14 cellular contexts compared by ENCODE assay signal in the genomic region with DNA sequence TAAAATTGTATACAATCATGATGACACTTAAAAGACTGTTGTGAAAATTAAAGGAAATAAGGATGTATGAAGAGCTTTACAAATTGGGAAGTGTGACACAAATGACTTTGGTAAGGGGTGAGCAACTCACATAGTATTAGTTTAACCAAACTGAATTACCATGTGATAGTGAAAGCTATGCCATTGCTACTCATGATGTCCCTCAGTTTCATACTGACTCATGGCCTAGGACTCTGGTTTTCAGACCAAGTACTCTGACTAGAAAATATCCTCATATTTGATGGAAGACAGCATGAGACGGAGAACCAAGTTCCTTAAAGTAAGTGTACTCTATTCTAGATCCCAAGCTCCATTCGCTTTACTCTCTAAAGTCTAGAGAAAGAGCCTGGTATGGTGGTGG.
DNase-seq lines count a peak whose midpoint lies in the region; ATAC-seq and TF ChIP-seq lines count a peak whose summit lies in the region.
"Had no signal": no experiment of that assay in that cellular context is flagged by ENCODE, and none has a peak within 500 bp of the region (broad histone marks: within the 10 kb centered on the region; RNA-seq: fewer than 3 reads in every experiment).

No MANE protein-coding gene starts in this region.

- POLR2A ChIA-PET in WTC11 (lab: Charles Lee): interaction anchor here (0.7 kb wide), 1 partner anchor 131 kb away, joined by 3 read pairs; no protein-coding TSS in a partner anchor

- intact Hi-C loops in psoas muscle (cut with DNase I): no loop called here
- intact Hi-C loops in colonic mucosa (cut with DNase I): no loop called here

- H3K27ac Mint-ChIP-seq in WTC11: no peak overlapping the region
- H3K27ac Mint-ChIP-seq: activated naive CD8-positive, alpha-beta T cell treated with anti-CD3 and anti-CD28 coated beads for 36 hours had no signal

- in situ Hi-C loops in brain microvascular endothelial cell (cut with HindIII; ENCODE audit: low pct_ligation_motif_present, low sequenced_read_pairs): no loop called here

- CTCF ChIA-PET in WTC11 (lab: Charles Lee): interaction anchor here (0.5 to 1.9 kb wide), 3 partner anchors 10 to 235 kb away, joined by 4 to 7 read pairs (median 4); no protein-coding TSS in a partner anchor

- no peak overlapping the region for H3K4me3 Mint-ChIP-seq in WTC11
- H3K4me3 Mint-ChIP-seq: activated naive CD8-positive, alpha-beta T cell treated with anti-CD3 and anti-CD28 coated beads for 36 hours had no signal

- no peaks in the 10 kb centered on the region for H3K36me3 Mint-ChIP-seq in WTC11
- H3K36me3 Mint-ChIP-seq: activated naive CD8-positive, alpha-beta T cell treated with anti-CD3 and anti-CD28 coated beads for 36 hours had no signal

- no peak overlapping the region for H3K4me3 ChIP-seq in brain microvascular endothelial cell (ENCODE audit: low read depth, low read length)
- no peak overlapping the region for H3K4me3 ChIP-seq in psoas muscle
- H3K4me3 ChIP-seq in colonic mucosa: no peak overlapping the region

- no peaks in the 10 kb centered on the region for H3K36me3 ChIP-seq in brain microvascular endothelial cell (replicated peaks)
- H3K36me3 ChIP-seq in psoas muscle (ENCODE audit: insufficient read depth in 1 of 2, low read depth in 1 of 2): no peaks in the 10 kb centered on the region
- H3K36me3 ChIP-seq in colonic mucosa: no peaks in the 10 kb centered on the region
- H3K36me3 ChIP-seq: neutrophil had no signal

- 87 to 98% (median 93%) methylated on average over 2 of the region's 2 CpGs for WGBS in psoas muscle, 3 donors

- no peaks in the 10 kb centered on the region for H3K27me3 ChIP-seq in brain microvascular endothelial cell (replicated peaks)
- H3K27me3 ChIP-seq in psoas muscle (ENCODE audit: insufficient read depth in 3 of 3, low read length in 2 of 3): no peaks in the 10 kb centered on the region
- no peaks in the 10 kb centered on the region for H3K27me3 ChIP-seq in colonic mucosa
- H3K27me3 ChIP-seq: neutrophil had no signal

- H3K4me1 ChIP-seq in psoas muscle (peaks cover 21% of the 10 kb centered on the region), colonic mucosa (no peaks in the 10 kb centered on the region)

- TF ChIP-seq CTCF in brain microvascular endothelial cell (IDR thresholded peaks at IDR 0.05; ENCODE audit: low read depth, low read length, missing control alignments): no peak
- no peak for TF ChIP-seq CTCF in psoas muscle (IDR thresholded peaks at IDR 0.05)
- TF ChIP-seq CTCF in WTC11 (IDR thresholded peaks at IDR 0.05): no peak
- no peak for TF ChIP-seq CTCF in colonic mucosa (IDR thresholded peaks at IDR 0.05)

- no peak overlapping the region for H3K9ac ChIP-seq in colonic mucosa (ENCODE audit: low read depth in 2 of 2, low read length in 2 of 2)

- H3K9me3 ChIP-seq in psoas muscle (no peaks in the 10 kb centered on the region), colonic mucosa (no peaks in the 10 kb centered on the region)
- H3K9me3 ChIP-seq: neutrophil had no signal

- no peak overlapping the region for H3K27ac ChIP-seq in brain microvascular endothelial cell
- H3K27ac ChIP-seq in psoas muscle: peak overlapping the region; percentile 81
- H3K27ac ChIP-seq in colonic mucosa: no peak overlapping the region
- H3K27ac ChIP-seq: neutrophil had no signal

- peaks cover 13% of the 10 kb centered on the region for H3K4me1 Mint-ChIP-seq in WTC11

- DNase-seq in EH (ENCODE audit: low read depth): peak; percentile 64
- DNase-seq in brain microvascular endothelial cell: peak; percentile 51
- DNase-seq in psoas muscle: no peak
- DNase-seq in cerebellar nuclear complex (lab: John Stamatoyannopoulos, UW): no peak
- DNase-seq in WTC11 (ENCODE audit: low spot score): no peak
- DNase-seq in KG1 (lab: John Stamatoyannopoulos, UW): no peak
- DNase-seq in colonic mucosa: no peak
- DNase-seq: activated naive CD8-positive, alpha-beta T cell treated with anti-CD3 and anti-CD28 coated beads for 36 hours; dermis blood vessel endothelial cell; NCI-H1436 treated with DMSO at 0.1 percent for 48 hours; NCI-H774; SIG-M5 had no signal

- peak; percentile 76 for ATAC-seq in GM21619 (IDR thresholded peaks at IDR 0.05; ENCODE audit: unreplicated experiment)
- ATAC-seq in psoas muscle: peak; percentile 57 to 67 (median 60)
- ATAC-seq in WTC11: no peak

- H3K27me3 Mint-ChIP-seq in WTC11 (ENCODE audit: low read depth): no peaks in the 10 kb centered on the region
- H3K27me3 Mint-ChIP-seq: activated naive CD8-positive, alpha-beta T cell treated with anti-CD3 and anti-CD28 coated beads for 36 hours had no signal

- H3K9me3 Mint-ChIP-seq in WTC11: no peaks in the 10 kb centered on the region
- H3K9me3 Mint-ChIP-seq: activated naive CD8-positive, alpha-beta T cell treated with anti-CD3 and anti-CD28 coated beads for 36 hours had no signal

TF ChIP-seq in WTC11, 78 proteins besides CTCF, POLR2A, EP300 and RAD21 (continues in another document):
- TF ChIP-seq, protein P1, sequence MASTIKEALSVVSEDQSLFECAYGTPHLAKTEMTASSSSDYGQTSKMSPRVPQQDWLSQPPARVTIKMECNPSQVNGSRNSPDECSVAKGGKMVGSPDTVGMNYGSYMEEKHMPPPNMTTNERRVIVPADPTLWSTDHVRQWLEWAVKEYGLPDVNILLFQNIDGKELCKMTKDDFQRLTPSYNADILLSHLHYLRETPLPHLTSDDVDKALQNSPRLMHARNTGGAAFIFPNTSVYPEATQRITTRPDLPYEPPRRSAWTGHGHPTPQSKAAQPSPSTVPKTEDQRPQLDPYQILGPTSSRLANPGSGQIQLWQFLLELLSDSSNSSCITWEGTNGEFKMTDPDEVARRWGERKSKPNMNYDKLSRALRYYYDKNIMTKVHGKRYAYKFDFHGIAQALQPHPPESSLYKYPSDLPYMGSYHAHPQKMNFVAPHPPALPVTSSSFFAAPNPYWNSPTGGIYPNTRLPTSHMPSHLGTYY (CRISPR knock-in tag; IDR thresholded peaks at IDR 0.05): no peak
- no peak for TF ChIP-seq KAT7 (CRISPR knock-in tag; IDR thresholded peaks at IDR 0.05; ENCODE audit: borderline replicate concordance)
- TF ChIP-seq CREB1 (CRISPR knock-in tag; IDR thresholded peaks at IDR 0.05): no peak
- no peak for TF ChIP-seq ZNF138 (CRISPR knock-in tag; conservative IDR thresholded peaks at IDR 0.05)
- TF ChIP-seq, protein P2, sequence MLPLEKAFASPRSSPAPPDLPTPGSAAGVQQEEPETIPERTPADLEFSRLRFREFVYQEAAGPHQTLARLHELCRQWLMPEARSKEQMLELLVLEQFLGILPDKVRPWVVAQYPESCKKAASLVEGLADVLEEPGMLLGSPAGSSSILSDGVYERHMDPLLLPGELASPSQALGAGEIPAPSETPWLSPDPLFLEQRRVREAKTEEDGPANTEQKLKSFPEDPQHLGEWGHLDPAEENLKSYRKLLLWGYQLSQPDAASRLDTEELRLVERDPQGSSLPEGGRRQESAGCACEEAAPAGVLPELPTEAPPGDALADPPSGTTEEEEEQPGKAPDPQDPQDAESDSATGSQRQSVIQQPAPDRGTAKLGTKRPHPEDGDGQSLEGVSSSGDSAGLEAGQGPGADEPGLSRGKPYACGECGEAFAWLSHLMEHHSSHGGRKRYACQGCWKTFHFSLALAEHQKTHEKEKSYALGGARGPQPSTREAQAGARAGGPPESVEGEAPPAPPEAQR (CRISPR knock-in tag; IDR thresholded peaks at IDR 0.05): no peak
- TF ChIP-seq TEAD4 (CRISPR knock-in tag; IDR thresholded peaks at IDR 0.05): no peak
- no peak for TF ChIP-seq NR3C1 (CRISPR knock-in tag; conservative IDR thresholded peaks at IDR 0.05; ENCODE audit: low read depth)
- TF ChIP-seq, protein P3, sequence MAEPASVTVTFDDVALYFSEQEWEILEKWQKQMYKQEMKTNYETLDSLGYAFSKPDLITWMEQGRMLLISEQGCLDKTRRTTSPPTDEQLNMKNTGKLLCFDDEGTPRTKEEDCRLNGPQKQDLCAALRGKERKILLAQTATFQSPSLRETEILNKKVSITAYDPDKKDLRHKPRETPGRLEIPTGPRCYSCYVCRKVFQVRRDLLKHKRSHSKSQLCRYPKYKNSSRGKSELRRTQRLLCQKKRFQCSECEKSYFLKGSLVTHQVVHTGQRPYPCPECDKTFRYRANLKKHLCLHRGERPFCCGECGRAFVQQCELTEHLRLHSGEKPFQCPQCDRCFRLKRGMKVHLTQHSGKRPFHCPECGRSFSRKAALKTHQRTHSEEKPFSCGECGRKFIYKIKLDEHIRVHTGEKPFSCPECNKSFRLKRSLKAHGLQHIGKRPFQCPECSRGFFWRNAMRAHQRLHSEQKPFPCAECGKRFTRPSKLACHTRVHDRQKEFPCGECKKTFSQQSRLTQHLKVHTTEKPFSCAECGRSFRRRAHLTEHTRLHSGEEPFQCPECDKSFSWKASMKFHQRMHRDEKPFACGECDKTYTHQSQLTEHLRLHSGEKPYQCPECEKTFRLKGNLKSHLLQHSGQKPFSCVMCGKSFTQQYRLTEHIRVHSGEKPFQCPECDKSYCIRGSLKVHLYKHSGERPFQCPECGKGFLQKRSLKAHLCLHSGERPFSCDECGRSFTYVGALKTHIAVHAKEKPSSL (CRISPR knock-in tag; conservative IDR thresholded peaks at IDR 0.05): no peak
- no peak for TF ChIP-seq NR1H2 (CRISPR knock-in tag; IDR thresholded peaks at IDR 0.05)
- TF ChIP-seq, protein P4, sequence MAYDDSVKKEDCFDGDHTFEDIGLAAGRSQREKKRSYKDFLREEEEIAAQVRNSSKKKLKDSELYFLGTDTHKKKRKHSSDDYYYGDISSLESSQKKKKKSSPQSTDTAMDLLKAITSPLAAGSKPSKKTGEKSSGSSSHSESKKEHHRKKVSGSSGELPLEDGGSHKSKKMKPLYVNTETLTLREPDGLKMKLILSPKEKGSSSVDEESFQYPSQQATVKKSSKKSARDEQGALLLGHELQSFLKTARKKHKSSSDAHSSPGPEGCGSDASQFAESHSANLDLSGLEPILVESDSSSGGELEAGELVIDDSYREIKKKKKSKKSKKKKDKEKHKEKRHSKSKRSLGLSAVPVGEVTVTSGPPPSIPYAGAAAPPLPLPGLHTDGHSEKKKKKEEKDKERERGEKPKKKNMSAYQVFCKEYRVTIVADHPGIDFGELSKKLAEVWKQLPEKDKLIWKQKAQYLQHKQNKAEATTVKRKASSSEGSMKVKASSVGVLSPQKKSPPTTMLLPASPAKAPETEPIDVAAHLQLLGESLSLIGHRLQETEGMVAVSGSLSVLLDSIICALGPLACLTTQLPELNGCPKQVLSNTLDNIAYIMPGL (CRISPR knock-in tag; IDR thresholded peaks at IDR 0.05): no peak
- TF ChIP-seq RORB (CRISPR knock-in tag; IDR thresholded peaks at IDR 0.05): no peak
- TF ChIP-seq ETV6 (CRISPR knock-in tag; IDR thresholded peaks at IDR 0.05): no peak
- TF ChIP-seq, protein P5, sequence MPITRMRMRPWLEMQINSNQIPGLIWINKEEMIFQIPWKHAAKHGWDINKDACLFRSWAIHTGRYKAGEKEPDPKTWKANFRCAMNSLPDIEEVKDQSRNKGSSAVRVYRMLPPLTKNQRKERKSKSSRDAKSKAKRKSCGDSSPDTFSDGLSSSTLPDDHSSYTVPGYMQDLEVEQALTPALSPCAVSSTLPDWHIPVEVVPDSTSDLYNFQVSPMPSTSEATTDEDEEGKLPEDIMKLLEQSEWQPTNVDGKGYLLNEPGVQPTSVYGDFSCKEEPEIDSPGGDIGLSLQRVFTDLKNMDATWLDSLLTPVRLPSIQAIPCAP (CRISPR knock-in tag; IDR thresholded peaks at IDR 0.05): no peak

Comparison
In these comparisons a context has a peak if more than half of its experiments do, and no peak if none do; other contexts are left out.
1. DNase-seq: peak in EH (single experiment) and brain microvascular endothelial cell (single experiment); none in psoas muscle (0 of 2), cerebellar nuclear complex (0 of 2), WTC11 (single experiment), KG1 (single experiment) and colonic mucosa (single experiment).